Comparison of ENCODE assay signal across 3 cellular contexts in the genomic region with DNA sequence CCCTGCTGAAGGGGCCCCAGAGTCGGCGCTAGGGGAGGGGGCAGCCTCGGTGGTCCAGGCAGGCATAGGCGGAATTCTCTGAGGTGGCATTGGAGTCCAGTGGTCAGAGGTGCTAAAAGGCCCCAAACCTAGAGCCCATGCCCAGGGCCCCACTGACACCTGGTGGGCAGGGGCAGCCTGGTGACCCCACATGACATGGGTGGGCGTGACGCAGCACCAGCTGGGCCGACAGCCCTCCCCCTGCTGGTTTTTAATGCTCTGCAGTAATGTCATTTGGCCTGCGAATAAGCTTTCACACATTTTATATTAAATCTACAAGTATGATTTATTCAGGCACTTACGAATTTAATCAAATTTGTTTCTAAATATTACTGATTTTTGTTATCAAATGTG.
TF ChIP-seq lines count a peak whose summit lies in the region.

No MANE protein-coding gene starts in this region.

TF ChIP-seq in SK-N-SH, 30 proteins besides CTCF, POLR2A, EP300 and RAD21:
- TF ChIP-seq RCOR1 (IDR thresholded peaks at IDR 0.05; ENCODE audit: low read length), result no peak
- no peak for TF ChIP-seq GATA2 (CRISPR knock-in tag; IDR thresholded peaks at IDR 0.05)
- no peak for TF ChIP-seq TAF1 (IDR thresholded peaks at IDR 0.05; ENCODE audit: borderline replicate concordance, low read depth, low read length)
- TF ChIP-seq NFIC (IDR thresholded peaks at IDR 0.05; ENCODE audit: borderline replicate concordance), result no peak
- TF ChIP-seq CHD2 (IDR thresholded peaks at IDR 0.05; ENCODE audit: low read length, partially characterized antibody), result no peak
- TF ChIP-seq POLR2AphosphoS5 (IDR thresholded peaks at IDR 0.05; ENCODE audit: low read depth, low read length), result no peak
- no peak for TF ChIP-seq SIN3A (IDR thresholded peaks at IDR 0.05; ENCODE audit: borderline replicate concordance, low read depth, low read length)
- no peak for TF ChIP-seq ELF1 (IDR thresholded peaks at IDR 0.05)
- no peak for TF ChIP-seq RFX5 (IDR thresholded peaks at IDR 0.05; ENCODE audit: low read length)
- no peak for TF ChIP-seq EZH2phosphoT487 (IDR thresholded peaks at IDR 0.05; ENCODE audit: borderline replicate concordance, low read depth)
- TF ChIP-seq, protein P1, sequence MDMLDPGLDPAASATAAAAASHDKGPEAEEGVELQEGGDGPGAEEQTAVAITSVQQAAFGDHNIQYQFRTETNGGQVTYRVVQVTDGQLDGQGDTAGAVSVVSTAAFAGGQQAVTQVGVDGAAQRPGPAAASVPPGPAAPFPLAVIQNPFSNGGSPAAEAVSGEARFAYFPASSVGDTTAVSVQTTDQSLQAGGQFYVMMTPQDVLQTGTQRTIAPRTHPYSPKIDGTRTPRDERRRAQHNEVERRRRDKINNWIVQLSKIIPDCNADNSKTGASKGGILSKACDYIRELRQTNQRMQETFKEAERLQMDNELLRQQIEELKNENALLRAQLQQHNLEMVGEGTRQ (IDR thresholded peaks at IDR 0.05; ENCODE audit: borderline replicate concordance, low read depth, low read length), result no peak
- TF ChIP-seq JUND (IDR thresholded peaks at IDR 0.05), result no peak

TF ChIP-seq in SK-N-SH treated with all-trans-retinoic acid at 6 μM for 48 hours, 23 proteins besides CTCF, POLR2A, EP300 and RAD21:
- TF ChIP-seq RARB (CRISPR knock-in tag; IDR thresholded peaks at IDR 0.05) (no peak), OSR1 (CRISPR knock-in tag; IDR thresholded peaks at IDR 0.05) (no peak)
TF ChIP-seq in SK-N-SH treated with all-trans-retinoic acid at 6 μM for 48 hours: peak in this region for 0.

TF ChIP-seq in GM12878, 131 proteins besides CTCF, POLR2A, EP300 and RAD21:
- no peak for TF ChIP-seq SIX5 (IDR thresholded peaks at IDR 0.05; ENCODE audit: low read depth, low read length, severe bottlenecking)
- no peak for TF ChIP-seq HDAC6 (IDR thresholded peaks at IDR 0.05; ENCODE audit: unreplicated experiment)
- TF ChIP-seq SRF (IDR thresholded peaks at IDR 0.05; ENCODE audit: low read depth in 2 of 2, low read length in 2 of 2), result no peak
- TF ChIP-seq, protein P2, sequence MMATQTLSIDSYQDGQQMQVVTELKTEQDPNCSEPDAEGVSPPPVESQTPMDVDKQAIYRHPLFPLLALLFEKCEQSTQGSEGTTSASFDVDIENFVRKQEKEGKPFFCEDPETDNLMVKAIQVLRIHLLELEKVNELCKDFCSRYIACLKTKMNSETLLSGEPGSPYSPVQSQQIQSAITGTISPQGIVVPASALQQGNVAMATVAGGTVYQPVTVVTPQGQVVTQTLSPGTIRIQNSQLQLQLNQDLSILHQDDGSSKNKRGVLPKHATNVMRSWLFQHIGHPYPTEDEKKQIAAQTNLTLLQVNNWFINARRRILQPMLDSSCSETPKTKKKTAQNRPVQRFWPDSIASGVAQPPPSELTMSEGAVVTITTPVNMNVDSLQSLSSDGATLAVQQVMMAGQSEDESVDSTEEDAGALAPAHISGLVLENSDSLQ (IDR thresholded peaks at IDR 0.05), result no peak
- TF ChIP-seq RCOR1 (conservative IDR thresholded peaks at IDR 0.05; ENCODE audit: low read depth, low read length), result no peak
- TF ChIP-seq FOXK2 (IDR thresholded peaks at IDR 0.05), result no peak
- no peak for TF ChIP-seq CBFB (IDR thresholded peaks at IDR 0.05; ENCODE audit: low read depth)
- TF ChIP-seq, protein P3, sequence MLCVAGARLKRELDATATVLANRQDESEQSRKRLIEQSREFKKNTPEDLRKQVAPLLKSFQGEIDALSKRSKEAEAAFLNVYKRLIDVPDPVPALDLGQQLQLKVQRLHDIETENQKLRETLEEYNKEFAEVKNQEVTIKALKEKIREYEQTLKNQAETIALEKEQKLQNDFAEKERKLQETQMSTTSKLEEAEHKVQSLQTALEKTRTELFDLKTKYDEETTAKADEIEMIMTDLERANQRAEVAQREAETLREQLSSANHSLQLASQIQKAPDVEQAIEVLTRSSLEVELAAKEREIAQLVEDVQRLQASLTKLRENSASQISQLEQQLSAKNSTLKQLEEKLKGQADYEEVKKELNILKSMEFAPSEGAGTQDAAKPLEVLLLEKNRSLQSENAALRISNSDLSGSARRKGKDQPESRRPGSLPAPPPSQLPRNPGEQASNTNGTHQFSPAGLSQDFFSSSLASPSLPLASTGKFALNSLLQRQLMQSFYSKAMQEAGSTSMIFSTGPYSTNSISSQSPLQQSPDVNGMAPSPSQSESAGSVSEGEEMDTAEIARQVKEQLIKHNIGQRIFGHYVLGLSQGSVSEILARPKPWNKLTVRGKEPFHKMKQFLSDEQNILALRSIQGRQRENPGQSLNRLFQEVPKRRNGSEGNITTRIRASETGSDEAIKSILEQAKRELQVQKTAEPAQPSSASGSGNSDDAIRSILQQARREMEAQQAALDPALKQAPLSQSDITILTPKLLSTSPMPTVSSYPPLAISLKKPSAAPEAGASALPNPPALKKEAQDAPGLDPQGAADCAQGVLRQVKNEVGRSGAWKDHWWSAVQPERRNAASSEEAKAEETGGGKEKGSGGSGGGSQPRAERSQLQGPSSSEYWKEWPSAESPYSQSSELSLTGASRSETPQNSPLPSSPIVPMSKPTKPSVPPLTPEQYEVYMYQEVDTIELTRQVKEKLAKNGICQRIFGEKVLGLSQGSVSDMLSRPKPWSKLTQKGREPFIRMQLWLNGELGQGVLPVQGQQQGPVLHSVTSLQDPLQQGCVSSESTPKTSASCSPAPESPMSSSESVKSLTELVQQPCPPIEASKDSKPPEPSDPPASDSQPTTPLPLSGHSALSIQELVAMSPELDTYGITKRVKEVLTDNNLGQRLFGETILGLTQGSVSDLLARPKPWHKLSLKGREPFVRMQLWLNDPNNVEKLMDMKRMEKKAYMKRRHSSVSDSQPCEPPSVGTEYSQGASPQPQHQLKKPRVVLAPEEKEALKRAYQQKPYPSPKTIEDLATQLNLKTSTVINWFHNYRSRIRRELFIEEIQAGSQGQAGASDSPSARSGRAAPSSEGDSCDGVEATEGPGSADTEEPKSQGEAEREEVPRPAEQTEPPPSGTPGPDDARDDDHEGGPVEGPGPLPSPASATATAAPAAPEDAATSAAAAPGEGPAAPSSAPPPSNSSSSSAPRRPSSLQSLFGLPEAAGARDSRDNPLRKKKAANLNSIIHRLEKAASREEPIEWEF (IDR thresholded peaks at IDR 0.05; ENCODE audit: insufficient replicate concordance, low read depth, low read length), result no peak
- TF ChIP-seq, protein P4, sequence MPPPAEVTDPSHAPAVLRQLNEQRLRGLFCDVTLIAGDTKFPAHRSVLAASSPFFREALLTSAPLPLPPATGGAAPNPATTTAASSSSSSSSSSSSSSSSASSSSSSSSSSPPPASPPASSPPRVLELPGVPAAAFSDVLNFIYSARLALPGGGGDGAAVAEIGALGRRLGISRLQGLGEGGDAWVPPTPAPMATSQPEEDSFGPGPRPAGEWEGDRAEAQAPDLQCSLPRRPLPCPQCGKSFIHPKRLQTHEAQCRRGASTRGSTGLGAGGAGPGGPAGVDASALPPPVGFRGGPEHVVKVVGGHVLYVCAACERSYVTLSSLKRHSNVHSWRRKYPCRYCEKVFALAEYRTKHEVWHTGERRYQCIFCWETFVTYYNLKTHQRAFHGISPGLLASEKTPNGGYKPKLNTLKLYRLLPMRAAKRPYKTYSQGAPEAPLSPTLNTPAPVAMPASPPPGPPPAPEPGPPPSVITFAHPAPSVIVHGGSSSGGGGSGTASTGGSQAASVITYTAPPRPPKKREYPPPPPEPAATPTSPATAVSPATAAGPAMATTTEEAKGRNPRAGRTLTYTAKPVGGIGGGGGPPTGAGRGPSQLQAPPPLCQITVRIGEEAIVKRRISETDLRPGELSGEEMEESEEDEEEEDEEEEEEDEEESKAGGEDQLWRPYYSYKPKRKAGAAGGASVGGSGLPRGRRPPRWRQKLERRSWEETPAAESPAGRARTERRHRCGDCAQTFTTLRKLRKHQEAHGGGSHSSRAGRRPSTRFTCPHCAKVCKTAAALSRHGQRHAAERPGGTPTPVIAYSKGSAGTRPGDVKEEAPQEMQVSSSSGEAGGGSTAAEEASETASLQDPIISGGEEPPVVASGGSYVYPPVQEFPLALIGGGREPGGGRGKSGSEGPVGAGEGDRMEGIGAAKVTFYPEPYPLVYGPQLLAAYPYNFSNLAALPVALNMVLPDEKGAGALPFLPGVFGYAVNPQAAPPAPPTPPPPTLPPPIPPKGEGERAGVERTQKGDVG (CRISPR knock-in tag; IDR thresholded peaks at IDR 0.05), result no peak
- TF ChIP-seq, protein P5, sequence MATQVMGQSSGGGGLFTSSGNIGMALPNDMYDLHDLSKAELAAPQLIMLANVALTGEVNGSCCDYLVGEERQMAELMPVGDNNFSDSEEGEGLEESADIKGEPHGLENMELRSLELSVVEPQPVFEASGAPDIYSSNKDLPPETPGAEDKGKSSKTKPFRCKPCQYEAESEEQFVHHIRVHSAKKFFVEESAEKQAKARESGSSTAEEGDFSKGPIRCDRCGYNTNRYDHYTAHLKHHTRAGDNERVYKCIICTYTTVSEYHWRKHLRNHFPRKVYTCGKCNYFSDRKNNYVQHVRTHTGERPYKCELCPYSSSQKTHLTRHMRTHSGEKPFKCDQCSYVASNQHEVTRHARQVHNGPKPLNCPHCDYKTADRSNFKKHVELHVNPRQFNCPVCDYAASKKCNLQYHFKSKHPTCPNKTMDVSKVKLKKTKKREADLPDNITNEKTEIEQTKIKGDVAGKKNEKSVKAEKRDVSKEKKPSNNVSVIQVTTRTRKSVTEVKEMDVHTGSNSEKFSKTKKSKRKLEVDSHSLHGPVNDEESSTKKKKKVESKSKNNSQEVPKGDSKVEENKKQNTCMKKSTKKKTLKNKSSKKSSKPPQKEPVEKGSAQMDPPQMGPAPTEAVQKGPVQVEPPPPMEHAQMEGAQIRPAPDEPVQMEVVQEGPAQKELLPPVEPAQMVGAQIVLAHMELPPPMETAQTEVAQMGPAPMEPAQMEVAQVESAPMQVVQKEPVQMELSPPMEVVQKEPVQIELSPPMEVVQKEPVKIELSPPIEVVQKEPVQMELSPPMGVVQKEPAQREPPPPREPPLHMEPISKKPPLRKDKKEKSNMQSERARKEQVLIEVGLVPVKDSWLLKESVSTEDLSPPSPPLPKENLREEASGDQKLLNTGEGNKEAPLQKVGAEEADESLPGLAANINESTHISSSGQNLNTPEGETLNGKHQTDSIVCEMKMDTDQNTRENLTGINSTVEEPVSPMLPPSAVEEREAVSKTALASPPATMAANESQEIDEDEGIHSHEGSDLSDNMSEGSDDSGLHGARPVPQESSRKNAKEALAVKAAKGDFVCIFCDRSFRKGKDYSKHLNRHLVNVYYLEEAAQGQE (IDR thresholded peaks at IDR 0.05; ENCODE audit: low read depth, low read length), result no peak
- no peak for TF ChIP-seq CBX5 (IDR thresholded peaks at IDR 0.05; ENCODE audit: low read depth)
- no peak for TF ChIP-seq NFXL1 (IDR thresholded peaks at IDR 0.05; ENCODE audit: borderline replicate concordance)
- TF ChIP-seq, protein P6, sequence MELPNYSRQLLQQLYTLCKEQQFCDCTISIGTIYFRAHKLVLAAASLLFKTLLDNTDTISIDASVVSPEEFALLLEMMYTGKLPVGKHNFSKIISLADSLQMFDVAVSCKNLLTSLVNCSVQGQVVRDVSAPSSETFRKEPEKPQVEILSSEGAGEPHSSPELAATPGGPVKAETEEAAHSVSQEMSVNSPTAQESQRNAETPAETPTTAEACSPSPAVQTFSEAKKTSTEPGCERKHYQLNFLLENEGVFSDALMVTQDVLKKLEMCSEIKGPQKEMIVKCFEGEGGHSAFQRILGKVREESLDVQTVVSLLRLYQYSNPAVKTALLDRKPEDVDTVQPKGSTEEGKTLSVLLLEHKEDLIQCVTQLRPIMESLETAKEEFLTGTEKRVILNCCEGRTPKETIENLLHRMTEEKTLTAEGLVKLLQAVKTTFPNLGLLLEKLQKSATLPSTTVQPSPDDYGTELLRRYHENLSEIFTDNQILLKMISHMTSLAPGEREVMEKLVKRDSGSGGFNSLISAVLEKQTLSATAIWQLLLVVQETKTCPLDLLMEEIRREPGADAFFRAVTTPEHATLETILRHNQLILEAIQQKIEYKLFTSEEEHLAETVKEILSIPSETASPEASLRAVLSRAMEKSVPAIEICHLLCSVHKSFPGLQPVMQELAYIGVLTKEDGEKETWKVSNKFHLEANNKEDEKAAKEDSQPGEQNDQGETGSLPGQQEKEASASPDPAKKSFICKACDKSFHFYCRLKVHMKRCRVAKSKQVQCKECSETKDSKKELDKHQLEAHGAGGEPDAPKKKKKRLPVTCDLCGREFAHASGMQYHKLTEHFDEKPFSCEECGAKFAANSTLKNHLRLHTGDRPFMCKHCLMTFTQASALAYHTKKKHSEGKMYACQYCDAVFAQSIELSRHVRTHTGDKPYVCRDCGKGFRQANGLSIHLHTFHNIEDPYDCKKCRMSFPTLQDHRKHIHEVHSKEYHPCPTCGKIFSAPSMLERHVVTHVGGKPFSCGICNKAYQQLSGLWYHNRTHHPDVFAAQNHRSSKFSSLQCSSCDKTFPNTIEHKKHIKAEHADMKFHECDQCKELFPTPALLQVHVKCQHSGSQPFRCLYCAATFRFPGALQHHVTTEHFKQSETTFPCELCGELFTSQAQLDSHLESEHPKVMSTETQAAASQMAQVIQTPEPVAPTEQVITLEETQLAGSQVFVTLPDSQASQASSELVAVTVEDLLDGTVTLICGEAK (IDR thresholded peaks at IDR 0.05; ENCODE audit: borderline replicate concordance), result no peak
- no peak for TF ChIP-seq KDM1A (IDR thresholded peaks at IDR 0.05; ENCODE audit: borderline replicate concordance)
- TF ChIP-seq HDGF (IDR thresholded peaks at IDR 0.05), result no peak
- no peak for TF ChIP-seq CREB1 (IDR thresholded peaks at IDR 0.05; ENCODE audit: low read depth)
- TF ChIP-seq, protein P7, sequence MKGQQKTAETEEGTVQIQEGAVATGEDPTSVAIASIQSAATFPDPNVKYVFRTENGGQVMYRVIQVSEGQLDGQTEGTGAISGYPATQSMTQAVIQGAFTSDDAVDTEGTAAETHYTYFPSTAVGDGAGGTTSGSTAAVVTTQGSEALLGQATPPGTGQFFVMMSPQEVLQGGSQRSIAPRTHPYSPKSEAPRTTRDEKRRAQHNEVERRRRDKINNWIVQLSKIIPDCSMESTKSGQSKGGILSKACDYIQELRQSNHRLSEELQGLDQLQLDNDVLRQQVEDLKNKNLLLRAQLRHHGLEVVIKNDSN (IDR thresholded peaks at IDR 0.05; ENCODE audit: borderline replicate concordance, extremely low read length, insufficient read depth, low read depth, low read length), result no peak
- TF ChIP-seq, protein P8, sequence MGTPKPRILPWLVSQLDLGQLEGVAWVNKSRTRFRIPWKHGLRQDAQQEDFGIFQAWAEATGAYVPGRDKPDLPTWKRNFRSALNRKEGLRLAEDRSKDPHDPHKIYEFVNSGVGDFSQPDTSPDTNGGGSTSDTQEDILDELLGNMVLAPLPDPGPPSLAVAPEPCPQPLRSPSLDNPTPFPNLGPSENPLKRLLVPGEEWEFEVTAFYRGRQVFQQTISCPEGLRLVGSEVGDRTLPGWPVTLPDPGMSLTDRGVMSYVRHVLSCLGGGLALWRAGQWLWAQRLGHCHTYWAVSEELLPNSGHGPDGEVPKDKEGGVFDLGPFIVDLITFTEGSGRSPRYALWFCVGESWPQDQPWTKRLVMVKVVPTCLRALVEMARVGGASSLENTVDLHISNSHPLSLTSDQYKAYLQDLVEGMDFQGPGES (IDR thresholded peaks at IDR 0.05), result no peak
- TF ChIP-seq PML (IDR thresholded peaks at IDR 0.05; ENCODE audit: low read length), result no peak
- no peak for TF ChIP-seq CHD4 (IDR thresholded peaks at IDR 0.05)
TF ChIP-seq in GM12878: peak in this region for 0.
